Comparison of ENCODE assay signal across 8 cellular contexts in the genomic region with DNA sequence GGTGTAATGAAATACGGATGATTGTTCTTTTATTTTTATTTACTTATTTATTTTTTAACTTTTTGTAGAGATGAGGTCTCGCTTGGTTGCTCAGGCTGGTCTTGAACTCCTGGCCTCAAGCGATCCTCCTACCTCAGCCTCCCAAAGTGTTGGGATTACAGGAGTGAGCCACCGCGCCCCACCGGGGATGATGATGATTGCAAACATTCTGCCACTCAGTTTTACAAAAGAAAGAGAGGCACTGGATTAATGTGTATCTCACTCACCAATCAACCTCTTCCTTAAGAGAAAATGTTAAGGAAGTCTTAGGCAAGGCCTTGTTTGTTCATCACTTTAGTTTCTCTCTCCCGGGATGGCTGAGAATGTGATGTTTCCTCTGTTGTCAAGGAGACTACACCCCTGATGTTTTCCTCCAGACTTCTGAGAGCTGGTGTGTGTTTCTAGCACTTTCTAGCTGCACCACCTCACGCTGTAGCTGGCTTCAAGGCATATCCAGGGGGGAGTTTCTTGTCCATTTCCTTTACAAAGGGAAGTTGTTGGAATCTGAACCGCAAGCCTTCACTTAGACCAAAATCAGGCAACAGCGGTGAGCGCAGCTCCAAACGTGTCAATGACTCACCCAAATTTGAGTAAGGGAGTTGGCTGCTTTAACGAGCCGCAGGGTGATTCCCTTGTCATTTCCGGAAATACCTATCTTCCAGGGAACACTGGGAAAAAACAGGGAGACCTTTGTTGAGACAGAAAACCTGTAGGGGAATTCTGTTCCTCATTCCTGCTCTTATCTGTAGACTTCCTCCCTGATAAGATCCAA. TPM values are rescaled to one million over a fixed set of nuclear protein-coding genes. Genes with fewer than 3 reads are reported as not detected.
DNase-seq lines count a peak whose midpoint lies in the region; ATAC-seq, FAIRE-seq and TF ChIP-seq lines count a peak whose summit lies in the region.

No MANE protein-coding gene starts in this region.

- H3K36me3 ChIP-seq in brain microvascular endothelial cell (replicated peaks) = peaks cover 23% of the 10 kb centered on the region
- H3K36me3 ChIP-seq in smooth muscle cell (ENCODE audit: low read depth) = no peaks in the 10 kb centered on the region

- CTCF ChIA-PET in A549 (lab: Yijun Ruan, JAX) = interaction anchor here (0.7 to 2.1 kb wide), 3 partner anchors 35 to 64 kb away, joined by 3 to 5 read pairs (median 3); no protein-coding TSS in a partner anchor

- POLR2A ChIA-PET in A549 (lab: Yijun Ruan, JAX) = interaction anchor here (0.5 kb wide), 1 partner anchor 166 kb away, joined by 4 read pairs; no protein-coding TSS in a partner anchor

- H3K4me2 ChIP-seq in A549 = peak overlapping the region; percentile 98
- peak overlapping the region; percentile 100 for H3K4me2 ChIP-seq in smooth muscle cell

- peaks cover 72% of the 10 kb centered on the region for H3K79me2 ChIP-seq in smooth muscle cell (ENCODE audit: low read depth)

- peaks cover 46% of the 10 kb centered on the region for H3K4me1 Mint-ChIP-seq in T-helper 2 cell treated with Interferon-gamma antibody and Interleukin-4, amounts not matched to agents 5 μg/mL and 100 μg/mL, for 36 hours (ENCODE audit: low read depth)
- peaks cover 63 to 67% of the 10 kb centered on the region in 2 donors for H3K4me1 Mint-ChIP-seq in immature natural killer cell

- peaks cover 12% of the 10 kb centered on the region for H3F3A ChIP-seq in smooth muscle cell (ENCODE audit: low read depth)

- peak overlapping the region; percentile 99 for H3K9ac ChIP-seq in smooth muscle cell (ENCODE audit: low read depth)

- peaks cover 51% of the 10 kb centered on the region for H3K36me3 Mint-ChIP-seq in T-helper 2 cell treated with Interferon-gamma antibody and Interleukin-4, amounts not matched to agents 5 μg/mL and 100 μg/mL, for 36 hours (ENCODE audit: low read depth)
- H3K36me3 Mint-ChIP-seq in immature natural killer cell = peaks cover 0 to 9% (median 9%) of the 10 kb centered on the region in 3 donors

- 10% methylated on average over 15 of the region's 15 CpGs for WGBS in A549 (ENCODE audit: missing lambda C conversion rate)
- WGBS in smooth muscle cell (ENCODE audit: low lambda C conversion rate) = 8% methylated on average over 15 of the region's 15 CpGs

- no peaks in the 10 kb centered on the region for H3K9me3 ChIP-seq in A549
- no peaks in the 10 kb centered on the region for H3K9me3 ChIP-seq in smooth muscle cell (replicated peaks; ENCODE audit: low read depth)

- H3K27ac ChIP-seq in A549 = peak overlapping the region; percentile 92 to 97
- peak overlapping the region; percentile 91 for H3K27ac ChIP-seq in brain microvascular endothelial cell
- H3K27ac ChIP-seq in smooth muscle cell (ENCODE audit: low read depth) = peak overlapping the region; percentile 98

- TF ChIP-seq POLR2A in A549 (IDR thresholded peaks at IDR 0.05; ENCODE audit: low read length) = no peak

- in situ Hi-C loops in brain microvascular endothelial cell (cut with HindIII; ENCODE audit: low pct_ligation_motif_present, low sequenced_read_pairs) = no loop called here

- TF ChIP-seq RAD21 in A549 (conservative IDR thresholded peaks at IDR 0.05 in 1 of 2, IDR thresholded peaks at IDR 0.05 in 1 of 2) = no peak

- no peaks in the 10 kb centered on the region for H3K27me3 ChIP-seq in brain microvascular endothelial cell (replicated peaks)
- no peaks in the 10 kb centered on the region for H3K27me3 ChIP-seq in smooth muscle cell (ENCODE audit: low read depth)

- ATAC-seq in A549 = no peak; a peak in 1 of 6 replicates
- no peak for ATAC-seq in GM18517 (IDR thresholded peaks at IDR 0.05; ENCODE audit: unreplicated experiment)

- TF ChIP-seq EP300 in A549 (IDR thresholded peaks at IDR 0.05) = no peak

- H4K20me1 ChIP-seq in smooth muscle cell (ENCODE audit: low read depth) = peaks cover 62% of the 10 kb centered on the region

- peak overlapping the region; percentile 99 for H3K27ac Mint-ChIP-seq in T-helper 2 cell treated with Interferon-gamma antibody and Interleukin-4, amounts not matched to agents 5 μg/mL and 100 μg/mL, for 36 hours
- peak overlapping the region; percentile 93 to 96 (median 94) for H3K27ac Mint-ChIP-seq in immature natural killer cell

- H3K9me3 Mint-ChIP-seq in T-helper 2 cell treated with Interferon-gamma antibody and Interleukin-4, amounts not matched to agents 5 μg/mL and 100 μg/mL, for 36 hours = no peaks in the 10 kb centered on the region
- H3K9me3 Mint-ChIP-seq in immature natural killer cell = no peaks in the 10 kb centered on the region

- H3K4me1 ChIP-seq in A549 (peaks cover 58% of the 10 kb centered on the region), smooth muscle cell (ENCODE audit: low read depth) (peaks cover 19% of the 10 kb centered on the region)

- H3K27me3 Mint-ChIP-seq in T-helper 2 cell treated with Interferon-gamma antibody and Interleukin-4, amounts not matched to agents 5 μg/mL and 100 μg/mL, for 36 hours (ENCODE audit: low read depth) = no peaks in the 10 kb centered on the region
- peaks cover 0 to 14% (median 5%) of the 10 kb centered on the region in 3 donors for H3K27me3 Mint-ChIP-seq in immature natural killer cell (ENCODE audit: low read depth in 3 of 3)

- peak; percentile 50 to 82 for DNase-seq in A549 (ENCODE audit: low read depth in 1 of 2, low spot score in 1 of 2)
- DNase-seq in HK-2 (ENCODE audit: unreplicated experiment) = peak; percentile 83
- peak; percentile 56 for DNase-seq in T-helper 2 cell treated with Interferon-gamma antibody and Interleukin-4, amounts not matched to agents 5 μg/mL and 100 μg/mL, for 36 hours (ENCODE audit: low spot score)
- peak; percentile 81 for DNase-seq in brain microvascular endothelial cell
- DNase-seq in immature natural killer cell = peak; percentile 53 to 64 (median 58)
- DNase-seq in smooth muscle cell (lab: John Stamatoyannopoulos, UW; ENCODE audit: unreplicated experiment) = peak; percentile 14
- DNase-seq in NCI-H2196 (lab: John Stamatoyannopoulos, UW; ENCODE audit: unreplicated experiment) = no peak

- no peak for FAIRE-seq in A549 (lab: Jason Lieb, UNC)

- H2AFZ ChIP-seq in smooth muscle cell (ENCODE audit: low read depth) = no peak overlapping the region

- peak overlapping the region; percentile 98 for H3K4me3 Mint-ChIP-seq in T-helper 2 cell treated with Interferon-gamma antibody and Interleukin-4, amounts not matched to agents 5 μg/mL and 100 μg/mL, for 36 hours
- H3K4me3 Mint-ChIP-seq in immature natural killer cell = peak overlapping the region; percentile 88 to 94 (median 92)

- H3K4me3 ChIP-seq in A549 (peak overlapping the region; percentile 79), brain microvascular endothelial cell (ENCODE audit: low read depth, low read length) (peak overlapping the region; percentile 98), smooth muscle cell (peak overlapping the region; percentile 87)

- no peak for TF ChIP-seq CTCF in A549 (IDR thresholded peaks at IDR 0.05)
- no peak for TF ChIP-seq CTCF in brain microvascular endothelial cell (IDR thresholded peaks at IDR 0.05; ENCODE audit: low read depth, low read length, missing control alignments)
- no peak for TF ChIP-seq CTCF in smooth muscle cell (IDR thresholded peaks at IDR 0.05; ENCODE audit: borderline replicate concordance, insufficient read depth, poor library complexity, severe bottlenecking)

TF ChIP-seq in A549, 52 proteins besides CTCF, POLR2A, EP300 and RAD21 (continues in another document):
- TF ChIP-seq TFCP2L1 (CRISPR knock-in tag; IDR thresholded peaks at IDR 0.05) = 0 out of 2 replicates have a peak, but pooled peaks have one; percentile 29
- TF ChIP-seq CHD4 (IDR thresholded peaks at IDR 0.05; ENCODE audit: borderline replicate concordance) = no peak
- TF ChIP-seq JUNB (IDR thresholded peaks at IDR 0.05) = no peak
- TF ChIP-seq TP53 (CRISPR knock-in tag; IDR thresholded peaks at IDR 0.05) = peak; percentile 38; the same call in 1 of the 2 replicates
- no peak for TF ChIP-seq FOSL2 (IDR thresholded peaks at IDR 0.05)
- peak; percentile 83 for TF ChIP-seq FOSL2 (CRISPR knock-in tag; IDR thresholded peaks at IDR 0.05)
- no peak for TF ChIP-seq HOXB5 (CRISPR knock-in tag; IDR thresholded peaks at IDR 0.05)
- TF ChIP-seq, protein P1, sequence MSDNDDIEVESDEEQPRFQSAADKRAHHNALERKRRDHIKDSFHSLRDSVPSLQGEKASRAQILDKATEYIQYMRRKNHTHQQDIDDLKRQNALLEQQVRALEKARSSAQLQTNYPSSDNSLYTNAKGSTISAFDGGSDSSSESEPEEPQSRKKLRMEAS (IDR thresholded peaks at IDR 0.05) = peak; percentile 47; the same call in 1 of the 2 replicates
- TF ChIP-seq ELK1 (IDR thresholded peaks at IDR 0.05; ENCODE audit: low read depth, low read length) = no peak
- TF ChIP-seq, protein P2, sequence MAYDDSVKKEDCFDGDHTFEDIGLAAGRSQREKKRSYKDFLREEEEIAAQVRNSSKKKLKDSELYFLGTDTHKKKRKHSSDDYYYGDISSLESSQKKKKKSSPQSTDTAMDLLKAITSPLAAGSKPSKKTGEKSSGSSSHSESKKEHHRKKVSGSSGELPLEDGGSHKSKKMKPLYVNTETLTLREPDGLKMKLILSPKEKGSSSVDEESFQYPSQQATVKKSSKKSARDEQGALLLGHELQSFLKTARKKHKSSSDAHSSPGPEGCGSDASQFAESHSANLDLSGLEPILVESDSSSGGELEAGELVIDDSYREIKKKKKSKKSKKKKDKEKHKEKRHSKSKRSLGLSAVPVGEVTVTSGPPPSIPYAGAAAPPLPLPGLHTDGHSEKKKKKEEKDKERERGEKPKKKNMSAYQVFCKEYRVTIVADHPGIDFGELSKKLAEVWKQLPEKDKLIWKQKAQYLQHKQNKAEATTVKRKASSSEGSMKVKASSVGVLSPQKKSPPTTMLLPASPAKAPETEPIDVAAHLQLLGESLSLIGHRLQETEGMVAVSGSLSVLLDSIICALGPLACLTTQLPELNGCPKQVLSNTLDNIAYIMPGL (CRISPR knock-in tag; IDR thresholded peaks at IDR 0.05; ENCODE audit: borderline replicate concordance) = no peak

RNA-seq across cellular contexts. Expression of gene LDLR, which starts 2.3 kb away (rescaled TPM):
- polyA plus RNA-seq in A549 (2011; rRNA removed) (29.2 and 37.0 TPM in 2 replicates), A549 (2017; fragmentation: RNase III; extraction: RNeasy Plus Mini Kit Qiagen cat#74134 plus additional on column Dnase treatment) (35.6 to 55.8 TPM (median 50.8 TPM) in 3 replicates), immature natural killer cell (10 to 100 TPM; 10.8 to 28.1 (median 22.8) TPM), smooth muscle cell (136 and 164 TPM in 2 replicates)
- polyA plus RNA-seq in A549 (2012; cell fraction: cytosol; rRNA removed) = 38.2 and 41.8 TPM in 2 replicates
- polyA plus RNA-seq in A549 (2012; cell fraction: nucleus; rRNA removed) = 78.5 and 82.0 TPM in 2 replicates
- 37.2 and 50.2 TPM in 2 replicates for polyA minus RNA-seq in A549 (2011; rRNA and poly(A)+ RNA removed)
- total RNA-seq in smooth muscle cell = 115 and 138 TPM in 2 replicates
